Comparison of ENCODE assay signal across 14 cellular contexts in the genomic region with DNA sequence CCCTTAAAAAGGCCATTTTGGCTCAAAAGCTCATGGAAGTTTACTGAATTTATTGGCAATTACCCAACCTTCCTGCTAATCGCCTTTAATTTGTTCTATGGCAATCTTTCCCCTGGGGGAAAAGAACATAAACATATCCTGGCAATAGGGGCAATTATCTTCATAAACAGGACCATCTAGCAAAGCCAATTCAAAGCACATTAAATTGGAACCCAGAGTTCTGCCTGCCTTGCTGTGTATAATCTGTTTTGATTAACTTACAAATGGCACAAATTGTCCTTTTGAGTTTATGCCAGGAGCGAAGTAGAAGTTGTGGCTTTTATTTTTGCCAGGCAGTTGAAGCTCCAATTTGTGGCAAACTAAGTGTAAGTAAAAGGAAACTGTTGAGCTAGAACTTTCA.
"Had no signal": no experiment of that assay in that cellular context is flagged by ENCODE, and none has a peak within 500 bp of the region (broad histone marks: within the 10 kb centered on the region; RNA-seq: fewer than 3 reads in every experiment).

No MANE protein-coding gene starts in this region.

- ATAC-seq: left lung, pancreas had no signal

- DNase-seq: activated CD4-positive, alpha-beta T cell treated with anti-CD3 and anti-CD28 coated beads, Interleukin-2, amount 10 ng/mL, durations not matched to agents 24 days and 14 days; activated CD4-positive, CD25-positive, alpha-beta regulatory T cell; activated naive CD8-positive, alpha-beta T cell treated with anti-CD3 and anti-CD28 coated beads for 36 hours; brain microvascular endothelial cell; esophagus squamous epithelium; kidney; left lung; mammary epithelial cell; pancreas; stimulated activated CD4-positive, alpha-beta T cell treated with anti-CD3 and anti-CD28 coated beads, Interleukin-12 subunit alpha, Interleukin-12 subunit beta, amount 100 ng/mL, for 4 hours; stimulated activated CD4-positive, alpha-beta T cell treated with anti-CD3 and anti-CD28 coated beads, Interleukin-2, amount 100 ng/mL, for 24 hours; stomach; testis; upper lobe of left lung had no signal
